In the genomic region with DNA sequence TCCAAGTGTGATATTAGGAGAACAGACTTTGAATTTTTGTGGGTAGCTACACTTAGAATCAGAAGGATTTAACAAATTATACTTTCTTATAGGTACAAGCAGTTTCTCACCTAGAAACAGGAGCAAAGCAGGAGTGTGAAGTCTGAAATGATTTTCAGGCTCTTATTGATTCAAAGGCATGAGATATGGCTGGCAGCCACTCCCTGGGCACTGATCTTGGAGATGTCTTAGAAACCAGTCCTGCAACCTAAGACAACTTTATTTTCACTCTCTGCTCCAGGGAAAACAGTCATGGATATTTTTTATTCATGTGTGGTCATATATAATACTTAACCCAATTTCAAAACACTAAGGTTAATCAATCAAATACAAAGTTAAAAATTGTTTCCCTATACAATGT, we compare ENCODE assay signal across 16 cellular contexts.
DNase-seq lines count a peak whose midpoint lies in the region; ATAC-seq and TF ChIP-seq lines count a peak whose summit lies in the region.
"Had no signal": no experiment of that assay in that cellular context is flagged by ENCODE, and none has a peak within 500 bp of the region (broad histone marks: within the 10 kb centered on the region; RNA-seq: fewer than 3 reads in every experiment).

No MANE protein-coding gene starts in this region.

- TF ChIP-seq EP300 in esophagus muscularis mucosa (IDR thresholded peaks at IDR 0.05), result no peak
- TF ChIP-seq EP300 in transverse colon (IDR thresholded peaks at IDR 0.05; ENCODE audit: low read depth), result no peak

- ATAC-seq in mucosa of descending colon (peak; percentile 57), GM21576 (IDR thresholded peaks at IDR 0.05; ENCODE audit: unreplicated experiment) (no peak), HG02763 (IDR thresholded peaks at IDR 0.05; ENCODE audit: unreplicated experiment) (no peak)
- ATAC-seq: A549; CD8-positive, alpha-beta T cell had no signal

- no peaks in the 10 kb centered on the region for H3K36me3 ChIP-seq in esophagus muscularis mucosa
- no peaks in the 10 kb centered on the region for H3K36me3 ChIP-seq in mucosa of descending colon (ENCODE audit: low read depth)
- H3K36me3 ChIP-seq in transverse colon, result no peaks in the 10 kb centered on the region
- H3K36me3 ChIP-seq: BLaER1 treated with 17β-estradiol and CSF1 and Interleukin-3, amounts not matched to agents 10 nM and 100 nM had no signal

- no peaks in the 10 kb centered on the region for H3K4me1 ChIP-seq in esophagus muscularis mucosa
- peaks cover 18% of the 10 kb centered on the region for H3K4me1 ChIP-seq in mucosa of descending colon (ENCODE audit: low read depth)
- peaks cover 0 to 35% (median 9%) of the 10 kb centered on the region in 4 donors for H3K4me1 ChIP-seq in transverse colon
- H3K4me1 ChIP-seq: A549, Caco-2 had no signal

- H3K27ac ChIP-seq in esophagus muscularis mucosa (replicated peaks in 1 of 4) (no peak overlapping the region), transverse colon (peak overlapping the region in 3 of 4 donors; percentile 32 to 45 (median 41))
- H3K27ac ChIP-seq: 22Rv1; A549; BLaER1 treated with 17β-estradiol and CSF1 and Interleukin-3, amounts not matched to agents 10 nM and 100 nM; C4-2B had no signal

- DNase-seq in esophagus muscularis mucosa (ENCODE audit: extremely low spot score) (peak; percentile 14), mucosa of descending colon (peak in 1 of 3 donors; percentile 57), transverse colon (peak; percentile 40)
- DNase-seq: AML-193; Caco-2; Calu3; CD4-positive, alpha-beta T cell; CD8-positive, alpha-beta T cell; DMS79 treated with DMSO at 0.1 percent for 48 hours; GF-D8 had no signal

- in situ Hi-C loops in transverse colon (cut with MboI; ENCODE audit: low pct_ligation_motif_present in 1 of 4, low pct_unique_long_range_greater_than_20kb in 1 of 4, low sequenced_read_pairs in 3 of 4), result no loop called here

- TF ChIP-seq POLR2A in esophagus muscularis mucosa (IDR thresholded peaks at IDR 0.05; ENCODE audit: low read depth) (no peak), transverse colon (IDR thresholded peaks at IDR 0.05) (no peak)

- intact Hi-C loops in esophagus muscularis mucosa (cut with DNase I) (no loop called here), mucosa of descending colon (cut with DNase I, micrococcal nuclease) (no loop called here), transverse colon (cut with DNase I; ENCODE audit: low total_unique reads) (loop anchor here (5.0 kb wide), 1 partner anchor 1240 kb away; no protein-coding TSS in a partner anchor)

- H3K27me3 ChIP-seq in esophagus muscularis mucosa, result peaks cover 0 to 3% (median 0%) of the 10 kb centered on the region in 4 donors
- H3K27me3 ChIP-seq in transverse colon, result no peaks in the 10 kb centered on the region
- H3K27me3 ChIP-seq: BLaER1 treated with 17β-estradiol and CSF1 and Interleukin-3, amounts not matched to agents 10 nM and 100 nM had no signal

- no peaks in the 10 kb centered on the region for H3K9me3 ChIP-seq in esophagus muscularis mucosa
- H3K9me3 ChIP-seq in mucosa of descending colon, result no peaks in the 10 kb centered on the region
- no peaks in the 10 kb centered on the region for H3K9me3 ChIP-seq in transverse colon
- H3K9me3 ChIP-seq: A549; BLaER1 treated with 17β-estradiol and CSF1 and Interleukin-3, amounts not matched to agents 10 nM and 100 nM; Caco-2 had no signal

- TF ChIP-seq CTCF in esophagus muscularis mucosa (IDR thresholded peaks at IDR 0.05), result no peak
- TF ChIP-seq CTCF in mucosa of descending colon (IDR thresholded peaks at IDR 0.05), result no peak
- no peak for TF ChIP-seq CTCF in transverse colon (IDR thresholded peaks at IDR 0.05)

- H3K4me3 ChIP-seq in esophagus muscularis mucosa (no peak overlapping the region), mucosa of descending colon (no peak overlapping the region), transverse colon (no peak overlapping the region)
- H3K4me3 ChIP-seq: A549; BLaER1 treated with 17β-estradiol and CSF1 and Interleukin-3, amounts not matched to agents 10 nM and 100 nM had no signal

Comparison
In these comparisons a context has a peak if more than half of its experiments do, and no peak if none do; other contexts are left out.
1. H3K27ac ChIP-seq: peak in transverse colon (3 of 4); none in esophagus muscularis mucosa (0 of 4).